ENCODE assay signal across 8 cellular contexts in the genomic region with DNA sequence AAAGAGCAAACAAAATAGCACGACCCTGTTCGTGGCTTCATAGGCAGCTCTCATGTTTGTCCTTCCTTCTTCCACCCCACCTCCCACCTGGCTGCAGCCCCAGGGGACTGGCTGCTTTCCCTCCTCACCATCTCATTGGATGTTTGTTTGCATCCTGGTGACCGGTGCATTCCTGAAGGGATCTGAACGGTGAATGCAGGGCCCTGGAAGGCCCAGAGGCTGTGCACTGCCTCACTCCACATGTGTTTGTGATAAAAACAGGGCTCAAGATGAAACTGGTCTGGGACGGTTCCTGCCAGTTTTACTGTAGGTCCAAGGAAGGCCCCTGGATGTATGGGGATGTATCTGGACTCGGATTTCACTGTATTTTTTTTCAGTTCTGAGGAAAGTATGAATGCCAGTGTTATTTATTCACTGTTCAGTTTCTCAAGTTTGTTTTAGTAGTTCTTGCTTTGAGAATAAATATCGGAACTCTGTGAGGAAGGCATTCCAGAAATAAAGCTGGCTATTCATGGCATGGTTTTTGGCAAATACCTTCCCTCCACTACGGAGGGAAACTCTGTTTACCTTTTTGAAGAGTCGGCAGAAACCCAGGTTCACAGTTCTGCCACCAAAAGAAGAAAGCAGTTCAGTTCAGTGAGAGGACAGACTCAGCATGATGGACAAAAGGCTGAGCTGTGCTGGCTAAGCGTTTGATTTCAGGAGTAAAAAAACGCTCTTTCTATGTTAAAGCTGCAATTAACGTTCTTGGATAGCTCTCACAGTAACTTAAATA. TPM values are rescaled to one million over a fixed set of nuclear protein-coding genes. Genes with fewer than 3 reads are reported as not detected.
DNase-seq lines count a peak whose midpoint lies in the region; ATAC-seq, FAIRE-seq and TF ChIP-seq lines count a peak whose summit lies in the region.

No MANE protein-coding gene starts in this region.

- H3K4me3 ChIP-seq in lower lobe of right lung (no peak overlapping the region), Peyer's patch (no peak overlapping the region)

- no peak for ATAC-seq in stimulated activated naive CD8-positive, alpha-beta T cell treated with anti-CD3 and anti-CD28 coated beads, Interleukin-15, amount 100 ng/mL, for 72 hours
- peak; percentile 72 to 79 for ATAC-seq in lower lobe of right lung
- ATAC-seq in GM18873 (IDR thresholded peaks at IDR 0.05; ENCODE audit: low FRiP score, unreplicated experiment), result no peak
- no peak for ATAC-seq in GM18870 (IDR thresholded peaks at IDR 0.05; ENCODE audit: unreplicated experiment)

- no peaks in the 10 kb centered on the region for H3K36me3 Mint-ChIP-seq in stimulated activated naive CD8-positive, alpha-beta T cell treated with anti-CD3 and anti-CD28 coated beads, Interleukin-15, Interleukin-2, amounts not matched to agents 100 ng/mL and 50 ng/mL, for 24 hours (ENCODE audit: low read depth)

- H3K27me3 ChIP-seq in lower lobe of right lung (ENCODE audit: low read depth) (no peaks in the 10 kb centered on the region), Peyer's patch (no peaks in the 10 kb centered on the region)

- H3K27ac ChIP-seq in lower lobe of right lung, result peak overlapping the region; percentile 37
- H3K27ac ChIP-seq in Peyer's patch, result peak overlapping the region in 1 of 4 donors; percentile 68

- no peak for FAIRE-seq in frontal cortex (lab: Jason Lieb, UNC)

- no peak for TF ChIP-seq POLR2A in Peyer's patch (IDR thresholded peaks at IDR 0.05)

- H3K4me3 Mint-ChIP-seq in stimulated activated naive CD8-positive, alpha-beta T cell treated with anti-CD3 and anti-CD28 coated beads, Interleukin-15, Interleukin-2, amounts not matched to agents 100 ng/mL and 50 ng/mL, for 24 hours, result no peak overlapping the region
- no peak overlapping the region for H3K4me3 Mint-ChIP-seq in stimulated activated naive CD8-positive, alpha-beta T cell treated with anti-CD3 and anti-CD28 coated beads, Interleukin-15, amount 100 ng/mL, for 72 hours

- DNase-seq in stimulated activated naive CD8-positive, alpha-beta T cell treated with anti-CD3 and anti-CD28 coated beads, Interleukin-15, amount 100 ng/mL, for 72 hours, result no peak
- peak; percentile 85 for DNase-seq in dedifferentiated amniotic fluid mesenchymal stem cell (ENCODE audit: extremely low spot score)
- no peak for DNase-seq in lower lobe of right lung
- no peak for DNase-seq in frontal cortex (ENCODE audit: low spot score in 2 of 2)
- no peak for DNase-seq in Peyer's patch

- H3K4me1 ChIP-seq in lower lobe of right lung (peaks cover 11% of the 10 kb centered on the region), Peyer's patch (no peaks in the 10 kb centered on the region)

- intact Hi-C loops in lower lobe of right lung (cut with DNase I), result no loop called here

- no peaks in the 10 kb centered on the region for H3K27me3 Mint-ChIP-seq in stimulated activated naive CD8-positive, alpha-beta T cell treated with anti-CD3 and anti-CD28 coated beads, Interleukin-15, Interleukin-2, amounts not matched to agents 100 ng/mL and 50 ng/mL, for 24 hours
- H3K27me3 Mint-ChIP-seq in stimulated activated naive CD8-positive, alpha-beta T cell treated with anti-CD3 and anti-CD28 coated beads, Interleukin-15, amount 100 ng/mL, for 72 hours, result no peaks in the 10 kb centered on the region

- H3K4me1 Mint-ChIP-seq in stimulated activated naive CD8-positive, alpha-beta T cell treated with anti-CD3 and anti-CD28 coated beads, Interleukin-15, Interleukin-2, amounts not matched to agents 100 ng/mL and 50 ng/mL, for 24 hours (ENCODE audit: low read depth), result peaks cover 11% of the 10 kb centered on the region
- peaks cover 14% of the 10 kb centered on the region for H3K4me1 Mint-ChIP-seq in stimulated activated naive CD8-positive, alpha-beta T cell treated with anti-CD3 and anti-CD28 coated beads, Interleukin-15, amount 100 ng/mL, for 72 hours

- H3K9me3 Mint-ChIP-seq in stimulated activated naive CD8-positive, alpha-beta T cell treated with anti-CD3 and anti-CD28 coated beads, Interleukin-15, Interleukin-2, amounts not matched to agents 100 ng/mL and 50 ng/mL, for 24 hours, result no peaks in the 10 kb centered on the region
- H3K9me3 Mint-ChIP-seq in stimulated activated naive CD8-positive, alpha-beta T cell treated with anti-CD3 and anti-CD28 coated beads, Interleukin-15, amount 100 ng/mL, for 72 hours, result no peaks in the 10 kb centered on the region

- no peak for TF ChIP-seq CTCF in lower lobe of right lung (IDR thresholded peaks at IDR 0.05)
- no peak for TF ChIP-seq CTCF in Peyer's patch (IDR thresholded peaks at IDR 0.05)

- H3K36me3 ChIP-seq in lower lobe of right lung, result no peaks in the 10 kb centered on the region
- H3K36me3 ChIP-seq in Peyer's patch, result no peaks in the 10 kb centered on the region

- no peaks in the 10 kb centered on the region for H3K9me3 ChIP-seq in lower lobe of right lung
- no peaks in the 10 kb centered on the region for H3K9me3 ChIP-seq in Peyer's patch

- peak overlapping the region; percentile 70 for H3K27ac Mint-ChIP-seq in stimulated activated naive CD8-positive, alpha-beta T cell treated with anti-CD3 and anti-CD28 coated beads, Interleukin-15, Interleukin-2, amounts not matched to agents 100 ng/mL and 50 ng/mL, for 24 hours
- H3K27ac Mint-ChIP-seq in stimulated activated naive CD8-positive, alpha-beta T cell treated with anti-CD3 and anti-CD28 coated beads, Interleukin-15, amount 100 ng/mL, for 72 hours, result no peak overlapping the region

RNA-seq across cellular contexts. Expression of gene CNN3, which starts 42.6 kb away (rescaled TPM):
- total RNA-seq in lower lobe of right lung (151 TPM), frontal cortex (171 TPM), Peyer's patch (100 to 1,000 TPM in 1 of 4 donors, 10 to 100 TPM in 3; 89.9 to 116 (median 96.2) TPM)

Comparison
In these comparisons a context has a peak if more than half of its experiments do, and no peak if none do; other contexts are left out.
1. ATAC-seq: peak in lower lobe of right lung (2 of 2); none in stimulated activated naive CD8-positive, alpha-beta T cell treated with anti-CD3 and anti-CD28 coated beads, Interleukin-15, amount 100 ng/mL, for 72 hours (single experiment), GM18873 (single experiment) and GM18870 (single experiment).